In the genomic region with DNA sequence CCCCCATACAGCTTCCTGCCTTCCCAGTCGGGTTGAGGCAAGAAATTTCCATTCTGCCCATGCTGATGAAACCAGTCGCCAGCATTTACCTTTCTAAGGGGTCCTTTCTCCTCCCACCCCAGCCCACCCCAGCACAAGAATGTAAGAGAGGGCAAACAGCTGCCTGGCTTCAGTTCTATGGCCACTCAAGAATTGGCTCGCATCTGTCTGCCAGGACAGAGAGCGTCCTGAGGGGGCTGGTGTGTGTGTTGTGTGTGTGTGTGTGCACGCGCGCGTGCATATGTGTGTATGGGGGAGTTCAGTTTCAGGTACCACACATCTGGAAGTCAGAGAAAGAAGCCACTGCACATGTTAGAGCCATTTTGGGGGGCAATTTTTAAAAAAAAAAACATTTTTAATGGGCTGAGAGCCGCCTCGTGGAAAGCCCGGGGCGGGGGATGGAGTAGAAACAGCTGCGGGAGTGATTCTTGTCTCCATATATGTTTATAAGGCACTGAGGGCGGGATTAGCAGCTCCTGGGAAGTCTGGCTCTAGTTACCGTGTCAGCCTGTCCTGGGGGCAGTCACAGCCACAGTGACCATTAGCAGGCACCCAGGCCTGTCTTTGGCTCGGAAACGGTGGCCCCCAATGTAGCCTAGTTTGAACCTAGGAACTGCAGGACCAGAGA, we compare ENCODE assay signal across 10 cellular contexts. TPM values are rescaled to one million over a fixed set of nuclear protein-coding genes. Genes with fewer than 3 reads are reported as not detected.
DNase-seq lines count a peak whose midpoint lies in the region; ATAC-seq and TF ChIP-seq lines count a peak whose summit lies in the region.
"Had no signal": no experiment of that assay in that cellular context is flagged by ENCODE, and none has a peak within 500 bp of the region (broad histone marks: within the 10 kb centered on the region; RNA-seq: fewer than 3 reads in every experiment).

WNT5B (plus strand) TSS at position 561 of the 667 bp plus-strand sequence. CDS start 2,124 bp downstream, outside the sequence.

- no peak within 1 kb of the TSS for H2BK20ac ChIP-seq in IMR-90 (ENCODE audit: low read depth, low read length)

- peaks cover 30% of the 10 kb centered on the region for H3K27me3 Mint-ChIP-seq in neural progenitor cell (ENCODE audit: insufficient read depth, low read depth)

- peak within 1 kb of the TSS; percentile 17 for H3K14ac ChIP-seq in IMR-90 (replicated peaks; ENCODE audit: low read depth, low read length)

- no peaks in the 10 kb centered on the region for H3K9me3 Mint-ChIP-seq in neural progenitor cell

- no peak for ATAC-seq in IMR-90 (ENCODE audit: low read depth)
- ATAC-seq in GM21447 (IDR thresholded peaks at IDR 0.05; ENCODE audit: unreplicated experiment), result no peak

- H3K9me1 ChIP-seq in IMR-90 (ENCODE audit: insufficient read depth, low read length), result peaks cover 3% of the 10 kb centered on the region

- no peak within 1 kb of the TSS for H3K56ac ChIP-seq in IMR-90 (ENCODE audit: extremely low read depth, insufficient read depth, low read length)

- TF ChIP-seq RAD21 in IMR-90 (IDR thresholded peaks at IDR 0.05; ENCODE audit: low read length), result no peak

- peak within 1 kb of the TSS; percentile 49 for H4K5ac ChIP-seq in IMR-90 (ENCODE audit: low read depth, low read length)

- TF ChIP-seq CTCF in BE2C (IDR thresholded peaks at IDR 0.05; ENCODE audit: low read depth, low read length) (no peak), IMR-90 (conservative IDR thresholded peaks at IDR 0.05; ENCODE audit: low read depth, low read length) (no peak), neural progenitor cell (IDR thresholded peaks at IDR 0.05) (no peak)

- intact Hi-C loops in IMR-90 (cut with micrococcal nuclease), result no loop called here

- peaks cover 24% of the 10 kb centered on the region for H3F3A ChIP-seq in neural progenitor cell (ENCODE audit: low read depth)

- 0 out of 2 replicates have a peak within 1 kb of the TSS, but pooled peaks have one; percentile 14 for H2BK120ac ChIP-seq in IMR-90 (ENCODE audit: low read depth, low read length)

- peaks cover 50% of the 10 kb centered on the region for H3K4me1 Mint-ChIP-seq in neural progenitor cell

- peaks cover 14 to 65% of the 10 kb centered on the region in 2 experiments for H3K79me1 ChIP-seq in IMR-90 (ENCODE audit: low read depth in 1 of 2, low read length in 2 of 2)

- peak within 1 kb of the TSS; percentile 64 for H3K4me3 ChIP-seq in BE2C (ENCODE audit: low read depth, low read length)
- peak within 1 kb of the TSS; percentile 5; the same call in 1 of the 2 replicates for H3K4me3 ChIP-seq in IMR-90 (ENCODE audit: insufficient read depth, low read depth, low read length)
- peak within 1 kb of the TSS; percentile 48 for H3K4me3 ChIP-seq in effector memory CD4-positive, alpha-beta T cell (ENCODE audit: insufficient read depth, low read depth, low read length, poor library complexity, severe bottlenecking)
- H3K4me3 ChIP-seq in neural progenitor cell, result peak within 1 kb of the TSS; percentile 63

- peak within 1 kb of the TSS; percentile 9 for H3K27ac Mint-ChIP-seq in neural progenitor cell

- H4K91ac ChIP-seq in IMR-90 (ENCODE audit: insufficient read depth, low read depth, low read length), result peak within 1 kb of the TSS; percentile 38; the same call in 1 of the 2 replicates

- peak within 1 kb of the TSS; percentile 60 for H3K4me2 ChIP-seq in IMR-90 (ENCODE audit: low read depth, low read length)
- H3K4me2 ChIP-seq in neural progenitor cell, result peak within 1 kb of the TSS; percentile 98

- peak within 1 kb of the TSS; percentile 23; the same call in 1 of the 2 replicates for H2AK5ac ChIP-seq in IMR-90 (ENCODE audit: low read depth, low read length)

- peak within 1 kb of the TSS; percentile 84 for H2AK9ac ChIP-seq in IMR-90 (replicated peaks; ENCODE audit: low read depth, low read length, poor library complexity)

- no TSS peak for BruUV-seq in IMR-90 (replicated peaks; lab: Mats Ljungman, UMichigan)

- no peaks in the 10 kb centered on the region for H3K9me3 ChIP-seq in BE2C
- no peaks in the 10 kb centered on the region for H3K9me3 ChIP-seq in IMR-90 (ENCODE audit: control insufficient read depth, insufficient read depth, low read length)
- H3K9me3 ChIP-seq in effector memory CD4-positive, alpha-beta T cell (ENCODE audit: control insufficient read depth, low read length), result no peaks in the 10 kb centered on the region
- no peaks in the 10 kb centered on the region for H3K9me3 ChIP-seq in neural progenitor cell (ENCODE audit: low read depth)

- dilution Hi-C loops in IMR-90 (cut with HindIII; ENCODE audit: low sequenced_read_pairs, unreplicated experiment), result no loop called here

- peak within 1 kb of the TSS; percentile 59 for H3K4ac ChIP-seq in IMR-90 (ENCODE audit: low read depth, low read length)

- peaks cover 12% of the 10 kb centered on the region for H3K36me3 Mint-ChIP-seq in neural progenitor cell

- H3K79me2 ChIP-seq in neural progenitor cell (ENCODE audit: low read depth), result no peaks in the 10 kb centered on the region

- DNase-seq in BE2C (peak; percentile 21), IMR-90 (no peak), neural progenitor cell (ENCODE audit: low spot score) (peak; percentile 42), NCI-H1436 (lab: John Stamatoyannopoulos, UW) (no peak), NCI-H1417 (lab: John Stamatoyannopoulos, UW) (no peak)
- DNase-seq in effector memory CD4-positive, alpha-beta T cell, result no peak
- DNase-seq in NK-92 treated with Interleukin-12 subunit alpha and Interleukin-12 subunit beta, amount 100 ng/mL, for 24 hours (lab: John Stamatoyannopoulos, UW), result no peak
- DNase-seq: effector CD4-positive, alpha-beta T cell; NCI-H187 treated with DMSO at 0.1 percent for 48 hours had no signal

- no peak within 1 kb of the TSS for H2BK5ac ChIP-seq in IMR-90 (ENCODE audit: low read depth, low read length, poor library complexity, severe bottlenecking)

- H3K27me3 ChIP-seq in BE2C (no peaks in the 10 kb centered on the region; the same call in 1 of the 2 replicates), IMR-90 (ENCODE audit: control insufficient read depth, insufficient read depth, low read length) (no peaks in the 10 kb centered on the region), neural progenitor cell (peaks cover 70% of the 10 kb centered on the region)
- H3K27me3 ChIP-seq in effector memory CD4-positive, alpha-beta T cell (replicated peaks; ENCODE audit: control insufficient read depth, insufficient read depth, low read length, poor library complexity, severe bottlenecking), result peaks cover 24% of the 10 kb centered on the region

- TF ChIP-seq POLR2A in IMR-90 (IDR thresholded peaks at IDR 0.05; ENCODE audit: low read depth, low read length), result no peak

- POLR2A ChIA-PET in IMR-90 (lab: Charles Lee; ENCODE audit: unreplicated experiment), result no interaction called here

- CTCF ChIA-PET in IMR-90 (lab: Yijun Ruan, JAX), result no interaction called here

- WGBS in IMR-90 (ENCODE audit: extremely low coverage in 2 of 2, insufficient read length in 1 of 2), 2 experiments, result 17% methylated on average over 3 of the region's 17 CpGs; no CpG with 5 or more reads in 1 of the 2 experiments

- H3K4me3 Mint-ChIP-seq in neural progenitor cell, result peak within 1 kb of the TSS; percentile 84

- H3K23ac ChIP-seq in IMR-90 (ENCODE audit: low read depth, low read length), result 0 out of 2 replicates have a peak within 1 kb of the TSS, but pooled peaks have one; percentile 20

- peak within 1 kb of the TSS; percentile 59 for H2AFZ ChIP-seq in IMR-90 (replicated peaks; ENCODE audit: low read length, poor library complexity)
- H2AFZ ChIP-seq in neural progenitor cell (replicated peaks), result no peak within 1 kb of the TSS

- H4K20me1 ChIP-seq in IMR-90 (ENCODE audit: insufficient read depth, low read length) (peaks cover 13% of the 10 kb centered on the region), neural progenitor cell (ENCODE audit: low read depth) (peaks cover 82% of the 10 kb centered on the region)

- H3K36me3 ChIP-seq in BE2C (no peaks in the 10 kb centered on the region), IMR-90 (ENCODE audit: control insufficient read depth, insufficient read depth, low read length) (peaks cover 6% of the 10 kb centered on the region; the same call in 1 of the 2 replicates), neural progenitor cell (no peaks in the 10 kb centered on the region)
- H3K36me3 ChIP-seq in effector memory CD4-positive, alpha-beta T cell (ENCODE audit: control insufficient read depth, insufficient read depth, low read length), result no peaks in the 10 kb centered on the region

- peaks cover 5% of the 10 kb centered on the region for H3K4me1 ChIP-seq in BE2C
- H3K4me1 ChIP-seq in IMR-90 (ENCODE audit: control insufficient read depth, insufficient read depth, low read length), result peaks cover 21% of the 10 kb centered on the region
- peaks cover 15% of the 10 kb centered on the region for H3K4me1 ChIP-seq in effector memory CD4-positive, alpha-beta T cell (ENCODE audit: control insufficient read depth, insufficient read depth, low read length, poor library complexity, severe bottlenecking)
- H3K4me1 ChIP-seq in neural progenitor cell, result peaks cover 50% of the 10 kb centered on the region

- H3K18ac ChIP-seq in IMR-90 (ENCODE audit: low read depth, low read length), result peak within 1 kb of the TSS; percentile 60

- H2BK15ac ChIP-seq in IMR-90 (ENCODE audit: low read depth, low read length), result peak within 1 kb of the TSS; percentile 64; the same call in 1 of the 3 replicates

- peak within 1 kb of the TSS in 1 of 2 experiments; percentile 51; a peak in 2 of 4 replicates for H4K8ac ChIP-seq in IMR-90 (ENCODE audit: low read depth in 2 of 2, low read length in 2 of 2)

- H3K9ac ChIP-seq in IMR-90 (ENCODE audit: low read depth, low read length) (0 out of 2 replicates have a peak within 1 kb of the TSS, but pooled peaks have one; percentile 42), neural progenitor cell (no peak within 1 kb of the TSS)

- H3K27ac ChIP-seq in IMR-90 (ENCODE audit: insufficient read depth, low read length), result no peak within 1 kb of the TSS
- no peak within 1 kb of the TSS for H3K27ac ChIP-seq in effector memory CD4-positive, alpha-beta T cell (ENCODE audit: insufficient read depth, low read length, poor library complexity, severe bottlenecking)
- no peak within 1 kb of the TSS for H3K27ac ChIP-seq in neural progenitor cell

- in situ Hi-C loops in IMR-90 (cut with MboI; ENCODE audit: low sequenced_read_pairs), result no loop called here

RNA-seq across cellular contexts. Expression of gene WNT5B, which starts in this region (rescaled TPM):
- 0.88 TPM for polyA plus RNA-seq in BE2C (2012; ENCODE audit: insufficient read depth, insufficient read length, low read depth)
- total RNA-seq in IMR-90 (2012; rRNA removed) (96.1 and 102 TPM in 2 replicates), neural progenitor cell (ENCODE audit: low replicate concordance) (43.7 and 73.8 TPM in 2 replicates)
- polyA plus RNA-seq in IMR-90 (2012; rRNA removed), result 83.7 and 98.8 TPM in 2 replicates
- 77.8 and 101 TPM in 2 replicates for polyA plus RNA-seq in IMR-90 (2012; cell fraction: cytosol; rRNA removed)
- polyA plus RNA-seq in IMR-90 (2012; cell fraction: nucleus; rRNA removed; ENCODE audit: low replicate concordance), result 49.1 and 91.4 TPM in 2 replicates

Comparison
In these comparisons a context has a peak if more than half of its experiments do, and no peak if none do; other contexts are left out.
1. DNase-seq: peak in BE2C (single experiment) and neural progenitor cell (single experiment); none in IMR-90 (single experiment), effector memory CD4-positive, alpha-beta T cell (0 of 3), NCI-H1436 (single experiment), NK-92 treated with Interleukin-12 subunit alpha and Interleukin-12 subunit beta, amount 100 ng/mL, for 24 hours (single experiment) and NCI-H1417 (0 of 3).
2. H3K4me3 ChIP-seq: peak in every context shown above with its lines; median percentile 64 in BE2C; 63 in neural progenitor cell; 48 in effector memory CD4-positive, alpha-beta T cell; 5 in IMR-90.